Comparison of ENCODE assay signal across 8 cellular contexts in genomic region chr17:46101785-46102617, GRCh38.
A peak's percentile ranks its signal among the peaks of the same experiment; 100 is the strongest.
DNase-seq lines count a peak whose midpoint lies in the region; ATAC-seq, FAIRE-seq and TF ChIP-seq lines count a peak whose summit lies in the region.
"Not testable (repeated sequence)": the region's sequence is repeated elsewhere in the genome, so short reads cannot be mapped to it uniquely, and the experiment has no call there.

No MANE protein-coding gene starts in this region.

- not testable (repeated sequence) for H3K27ac ChIP-seq in CD4-positive, alpha-beta T cell (ENCODE audit: low read depth, low read length); H1 (ENCODE audit: low read depth, low read length); right cardiac atrium (ENCODE audit: low read length)
- H3K27ac ChIP-seq in HEK293 (ENCODE audit: extremely low read depth, low read depth, low read length) = 0 out of 2 replicates have a peak overlapping the region, but pooled peaks have one; percentile 0

- H2AFZ ChIP-seq in H1 (ENCODE audit: low read length) = not testable (repeated sequence)

- H3K79me1 ChIP-seq in H1 (ENCODE audit: low read depth, low read length) = not testable (repeated sequence)

- H4K8ac ChIP-seq in H1 (ENCODE audit: extremely low read depth, insufficient read depth, low read length) = not testable (repeated sequence)

- H2BK5ac ChIP-seq in H1 (ENCODE audit: low read depth, low read length) = not testable (repeated sequence)

- not testable (repeated sequence) for H3K4me3 ChIP-seq in HEK293 (ENCODE audit: low read depth, low read length); H1 (ENCODE audit: extremely low read depth in 1 of 4, insufficient read depth in 2 of 4, low read depth in 3 of 4, low read length in 4 of 4); right cardiac atrium (ENCODE audit: low read length)

- H3K27me3 ChIP-seq in CD4-positive, alpha-beta T cell (ENCODE audit: control insufficient read depth, insufficient read depth, low read length); H1 (replicated peaks in 1 of 4; ENCODE audit: control insufficient read depth in 3 of 4, extremely low read depth in 1 of 4, insufficient read depth in 3 of 4, low read length in 3 of 4); right cardiac atrium (ENCODE audit: control insufficient read depth, insufficient read depth): not testable (repeated sequence)

- H3K9me3 ChIP-seq in CD4-positive, alpha-beta T cell (ENCODE audit: control insufficient read depth, low read length); HEK293 (ENCODE audit: control insufficient read depth, insufficient read depth, low read depth, low read length); H1 (ENCODE audit: insufficient read depth in 2 of 2, low read depth in 1 of 2, low read length in 1 of 2); right cardiac atrium (ENCODE audit: control insufficient read depth, low read length): not testable (repeated sequence)

- peak overlapping the region; percentile 52 for H3K4me3 Mint-ChIP-seq in CD4-positive, alpha-beta T cell
- H3K4me3 Mint-ChIP-seq in T-helper 1 cell treated with Interleukin-12 subunit alpha and Interleukin-12 subunit beta and Interleukin-4 antibody, amounts not matched to agents 30 μg/mL and 1 μg/mL, for 36 hours; activated naive CD8-positive, alpha-beta T cell treated with anti-CD3 and anti-CD28 coated beads, Interleukin-2, amount 50 U/mL, for 24 hours: not testable (repeated sequence)
- H3K4me3 Mint-ChIP-seq in naive thymus-derived CD8-positive, alpha-beta T cell = peak overlapping the region in 9 of 10 donors; percentile 15 to 78 (median 59)
- H3K4me3 Mint-ChIP-seq in stimulated activated effector memory CD8-positive, alpha-beta T cell treated with anti-CD3 and anti-CD28 coated beads, Interleukin-12 subunit alpha, Interleukin-12 subunit beta, amount 100 ng/mL, for 72 hours = peak overlapping the region; percentile 43

- not testable (repeated sequence) for TF ChIP-seq POLR2A in H1 (IDR thresholded peaks at IDR 0.05; ENCODE audit: control extremely low read depth in 1 of 2, low read depth in 2 of 2, low read length in 2 of 2)

- not testable (repeated sequence) for H3K9me3 Mint-ChIP-seq in CD4-positive, alpha-beta T cell; T-helper 1 cell treated with Interleukin-12 subunit alpha and Interleukin-12 subunit beta and Interleukin-4 antibody, amounts not matched to agents 30 μg/mL and 1 μg/mL, for 36 hours; activated naive CD8-positive, alpha-beta T cell treated with anti-CD3 and anti-CD28 coated beads, Interleukin-2, amount 50 U/mL, for 24 hours; naive thymus-derived CD8-positive, alpha-beta T cell; stimulated activated effector memory CD8-positive, alpha-beta T cell treated with anti-CD3 and anti-CD28 coated beads, Interleukin-12 subunit alpha, Interleukin-12 subunit beta, amount 100 ng/mL, for 72 hours

- CTCF ChIA-PET in CD4-positive, alpha-beta T cell (lab: Charles Lee) = interaction anchor here (0.7 to 3.3 kb wide), 9 partner anchors 8 to 109 kb away, joined by 3 to 15 read pairs (median 4); partner anchors contain the start of gene KANSL1
- CTCF ChIA-PET in HEK293 (lab: Yijun Ruan, JAX) = interaction anchor here (1.0 to 1.9 kb wide), 6 partner anchors 15 to 185 kb away, joined by 3 to 8 read pairs (median 6); partner anchors contain the start of gene KANSL1
- CTCF ChIA-PET in H1 (lab: Charles Lee; ENCODE audit: partially characterized antibody) = interaction anchor here (0.7 to 1.1 kb wide), 2 partner anchors 57 to 85 kb away, joined by 3 to 5 read pairs; no protein-coding TSS in a partner anchor

- not testable (repeated sequence) for H3K56ac ChIP-seq in H1 (replicated peaks; ENCODE audit: insufficient read length, low read depth, low read length)

- not testable (repeated sequence) for H3K14ac ChIP-seq in H1 (ENCODE audit: insufficient read length)

- H3K36me3 Mint-ChIP-seq in CD4-positive, alpha-beta T cell (ENCODE audit: low read depth); T-helper 1 cell treated with Interleukin-12 subunit alpha and Interleukin-12 subunit beta and Interleukin-4 antibody, amounts not matched to agents 30 μg/mL and 1 μg/mL, for 36 hours (ENCODE audit: low read depth); activated naive CD8-positive, alpha-beta T cell treated with anti-CD3 and anti-CD28 coated beads, Interleukin-2, amount 50 U/mL, for 24 hours (ENCODE audit: low read depth); naive thymus-derived CD8-positive, alpha-beta T cell; stimulated activated effector memory CD8-positive, alpha-beta T cell treated with anti-CD3 and anti-CD28 coated beads, Interleukin-12 subunit alpha, Interleukin-12 subunit beta, amount 100 ng/mL, for 72 hours: not testable (repeated sequence)

- not testable (repeated sequence) for H4K5ac ChIP-seq in H1 (ENCODE audit: insufficient read length, low read depth, low read length)

- not testable (repeated sequence) for ATAC-seq in CD4-positive, alpha-beta T cell (ENCODE audit: poor library complexity); activated naive CD8-positive, alpha-beta T cell treated with anti-CD3 and anti-CD28 coated beads, Interleukin-2, amount 50 U/mL, for 24 hours; stimulated activated effector memory CD8-positive, alpha-beta T cell treated with anti-CD3 and anti-CD28 coated beads, Interleukin-12 subunit alpha, Interleukin-12 subunit beta, amount 100 ng/mL, for 72 hours
- ATAC-seq in right cardiac atrium = peak; percentile 62 to 66
- ATAC-seq in naive thymus-derived CD8-positive, alpha-beta T cell = peak in 1 of 2 donors; percentile 30

- peaks cover 20% of the 10 kb centered on the region for H3K4me1 ChIP-seq in HEK293 (ENCODE audit: control insufficient read depth, insufficient read depth, low read length)
- not testable (repeated sequence) for H3K4me1 ChIP-seq in H1 (replicated peaks in 1 of 4; ENCODE audit: control insufficient read depth in 3 of 4, insufficient read depth in 4 of 4, low read length in 3 of 4); right cardiac atrium (ENCODE audit: control insufficient read depth, insufficient read depth, low read length)

- H2BK20ac ChIP-seq in H1 (ENCODE audit: low read length) = not testable (repeated sequence)

- H3K23ac ChIP-seq in H1 (ENCODE audit: insufficient read length) = not testable (repeated sequence)

- peaks cover 6 to 15% of the 10 kb centered on the region in 2 experiments for H4K20me1 ChIP-seq in H1 (replicated peaks in 1 of 2; ENCODE audit: control insufficient read depth in 1 of 2, insufficient read depth in 2 of 2, low read length in 2 of 2)

- POLR2A ChIA-PET in CD4-positive, alpha-beta T cell (lab: Charles Lee) = interaction anchor here (2.9 kb wide), 1 partner anchor 91 kb away, joined by 10 read pairs; the partner anchor contains the start of gene KANSL1
- POLR2A ChIA-PET in HEK293 (lab: Yijun Ruan, JAX) = interaction anchor here (0.7 to 2.5 kb wide), 5 partner anchors 15 to 1905 kb away, joined by 3 to 9 read pairs (median 6); partner anchors contain the start of gene KANSL1
- POLR2A ChIA-PET in H1 (lab: Charles Lee; ENCODE audit: partially characterized antibody) = interaction anchor here (1.1 to 1.3 kb wide), 3 partner anchors 31 to 91 kb away, joined by 4 to 7 read pairs (median 5); partner anchors contain the start of gene KANSL1
- POLR2A ChIA-PET in naive thymus-derived CD8-positive, alpha-beta T cell (lab: Charles Lee) = interaction anchor here (0.7 kb wide), 1 partner anchor 163 kb away, joined by 4 read pairs; no protein-coding TSS in a partner anchor

- not testable (repeated sequence) for TF ChIP-seq EP300 in H1 (IDR thresholded peaks at IDR 0.05; ENCODE audit: borderline replicate concordance in 1 of 2, low read depth in 2 of 2, low read length in 2 of 2)

- peaks cover 82% of the 10 kb centered on the region for H3K4me1 Mint-ChIP-seq in CD4-positive, alpha-beta T cell (ENCODE audit: low read depth)
- H3K4me1 Mint-ChIP-seq in T-helper 1 cell treated with Interleukin-12 subunit alpha and Interleukin-12 subunit beta and Interleukin-4 antibody, amounts not matched to agents 30 μg/mL and 1 μg/mL, for 36 hours (ENCODE audit: low read depth) = peaks cover 48% of the 10 kb centered on the region
- H3K4me1 Mint-ChIP-seq in activated naive CD8-positive, alpha-beta T cell treated with anti-CD3 and anti-CD28 coated beads, Interleukin-2, amount 50 U/mL, for 24 hours = peaks cover 74% of the 10 kb centered on the region
- H3K4me1 Mint-ChIP-seq in naive thymus-derived CD8-positive, alpha-beta T cell = peaks cover 33 to 92% (median 79%) of the 10 kb centered on the region in 4 donors
- peaks cover 63% of the 10 kb centered on the region for H3K4me1 Mint-ChIP-seq in stimulated activated effector memory CD8-positive, alpha-beta T cell treated with anti-CD3 and anti-CD28 coated beads, Interleukin-12 subunit alpha, Interleukin-12 subunit beta, amount 100 ng/mL, for 72 hours

- not testable (repeated sequence) for H3K4ac ChIP-seq in H1 (replicated peaks; ENCODE audit: insufficient read length, low read depth, low read length)

- not testable (repeated sequence) for H3K36me3 ChIP-seq in HEK293 (ENCODE audit: control insufficient read depth in 2 of 2, insufficient read depth in 1 of 2, low read length in 2 of 2); H1 (ENCODE audit: control insufficient read depth in 2 of 4, insufficient read depth in 4 of 4, low read length in 3 of 4)

- not testable (repeated sequence) for H3K4me2 ChIP-seq in H1 (ENCODE audit: insufficient read depth in 1 of 2, low read depth in 2 of 2, low read length in 2 of 2)

- DNase-seq in CD4-positive, alpha-beta T cell; activated naive CD8-positive, alpha-beta T cell treated with anti-CD3 and anti-CD28 coated beads, Interleukin-2, amount 50 U/mL, for 24 hours; H1 (ENCODE audit: low read depth in 1 of 2, low spot score in 2 of 2); right cardiac atrium; naive thymus-derived CD8-positive, alpha-beta T cell; stimulated activated effector memory CD8-positive, alpha-beta T cell treated with anti-CD3 and anti-CD28 coated beads, Interleukin-12 subunit alpha, Interleukin-12 subunit beta, amount 100 ng/mL, for 72 hours (ENCODE audit: low spot score in 2 of 2): not testable (repeated sequence)

- intact Hi-C loops in CD4-positive, alpha-beta T cell (cut with DNase I, micrococcal nuclease) = loop anchor here in 1 of 2 experiments (5.0 kb wide), 1 partner anchor 35 kb away; no protein-coding TSS in a partner anchor
- intact Hi-C loops in right cardiac atrium (cut with DNase I) = not testable (repeated sequence)

- H2AK5ac ChIP-seq in H1 (ENCODE audit: low read depth, low read length) = not testable (repeated sequence)

- H3K27me3 Mint-ChIP-seq in CD4-positive, alpha-beta T cell; T-helper 1 cell treated with Interleukin-12 subunit alpha and Interleukin-12 subunit beta and Interleukin-4 antibody, amounts not matched to agents 30 μg/mL and 1 μg/mL, for 36 hours (ENCODE audit: low read depth); activated naive CD8-positive, alpha-beta T cell treated with anti-CD3 and anti-CD28 coated beads, Interleukin-2, amount 50 U/mL, for 24 hours; naive thymus-derived CD8-positive, alpha-beta T cell: not testable (repeated sequence)

- peak; percentile 42 for FAIRE-seq in H1 (lab: Jason Lieb, UNC)

- not testable (repeated sequence) for TF ChIP-seq RAD21 in H1 (IDR thresholded peaks at IDR 0.05 in 1 of 2, conservative IDR thresholded peaks at IDR 0.05 in 1 of 2; ENCODE audit: low read depth in 2 of 2, low read length in 2 of 2)

- H3K23me2 ChIP-seq in H1 (ENCODE audit: low read depth, low read length) = not testable (repeated sequence)

- H2BK120ac ChIP-seq in H1 (replicated peaks; ENCODE audit: low read depth, low read length) = not testable (repeated sequence)

- H2BK12ac ChIP-seq in H1 (ENCODE audit: low read depth, low read length) = not testable (repeated sequence)

- H3K9ac ChIP-seq in H1 (replicated peaks in 1 of 4; ENCODE audit: extremely low read depth in 1 of 4, low read depth in 3 of 4, low read length in 3 of 4) = not testable (repeated sequence)

- WGBS in H1 (ENCODE audit: extremely low coverage in 1 of 2, insufficient coverage in 1 of 2, insufficient read length in 1 of 2, insufficient replicate concordance in 2 of 2, low coverage in 1 of 2, low lambda C conversion rate in 2 of 2, missing lambda C conversion rate in 1 of 2), 2 experiments = 87% methylated on average over 9 of the region's 9 CpGs; no CpG with 5 or more reads in 1 of the 2 experiments
- WGBS in right cardiac atrium = 53% methylated on average over 9 of the region's 9 CpGs

- TF ChIP-seq CTCF in CD4-positive, alpha-beta T cell (IDR thresholded peaks at IDR 0.05); HEK293 (tag by site-specific recombination; IDR thresholded peaks at IDR 0.05); H1 (IDR thresholded peaks at IDR 0.05; ENCODE audit: control extremely low read depth in 1 of 3, insufficient read depth in 1 of 3, low read depth in 1 of 3, low read length in 3 of 3): not testable (repeated sequence)

- H3K79me2 ChIP-seq in H1 (ENCODE audit: control insufficient read depth in 1 of 2, insufficient read depth in 2 of 2, low read length in 2 of 2) = peaks cover 15 to 97% of the 10 kb centered on the region in 2 experiments

- not testable (repeated sequence) for H2BK15ac ChIP-seq in H1 (ENCODE audit: low read length)

- not testable (repeated sequence) for H3K18ac ChIP-seq in H1 (ENCODE audit: extremely low read depth, low read length)

- H3K27ac Mint-ChIP-seq in CD4-positive, alpha-beta T cell = peak overlapping the region; percentile 75
- peak overlapping the region; percentile 2 for H3K27ac Mint-ChIP-seq in T-helper 1 cell treated with Interleukin-12 subunit alpha and Interleukin-12 subunit beta and Interleukin-4 antibody, amounts not matched to agents 30 μg/mL and 1 μg/mL, for 36 hours
- H3K27ac Mint-ChIP-seq in activated naive CD8-positive, alpha-beta T cell treated with anti-CD3 and anti-CD28 coated beads, Interleukin-2, amount 50 U/mL, for 24 hours = peak overlapping the region; percentile 36
- peak overlapping the region; percentile 5 to 83 (median 57) for H3K27ac Mint-ChIP-seq in naive thymus-derived CD8-positive, alpha-beta T cell
- H3K27ac Mint-ChIP-seq in stimulated activated effector memory CD8-positive, alpha-beta T cell treated with anti-CD3 and anti-CD28 coated beads, Interleukin-12 subunit alpha, Interleukin-12 subunit beta, amount 100 ng/mL, for 72 hours = peak overlapping the region; percentile 69

- not testable (repeated sequence) for H4K91ac ChIP-seq in H1 (replicated peaks; ENCODE audit: insufficient read length, low read length)

Comparison
In these comparisons a context has a peak if more than half of its experiments do, and no peak if none do; other contexts are left out.
1. H3K27ac Mint-ChIP-seq: peak in every context shown above with its lines; median percentile 75 in CD4-positive, alpha-beta T cell; 69 in stimulated activated effector memory CD8-positive, alpha-beta T cell treated with anti-CD3 and anti-CD28 coated beads, Interleukin-12 subunit alpha, Interleukin-12 subunit beta, amount 100 ng/mL, for 72 hours; 57 in naive thymus-derived CD8-positive, alpha-beta T cell; 36 in activated naive CD8-positive, alpha-beta T cell treated with anti-CD3 and anti-CD28 coated beads, Interleukin-2, amount 50 U/mL, for 24 hours; 2 in T-helper 1 cell treated with Interleukin-12 subunit alpha and Interleukin-12 subunit beta and Interleukin-4 antibody, amounts not matched to agents 30 μg/mL and 1 μg/mL, for 36 hours.